Comparison of ENCODE assay signal across 8 cellular contexts in genomic region chrX:120468071-120468470, GRCh38. TPM values are rescaled to one million over a fixed set of nuclear protein-coding genes. Genes with fewer than 3 reads are reported as not detected.
DNase-seq lines count a peak whose midpoint lies in the region; ATAC-seq and TF ChIP-seq lines count a peak whose summit lies in the region.

No MANE protein-coding gene starts in this region.

- H3K4me3 ChIP-seq in SK-N-SH (ENCODE audit: low read depth in 2 of 2, low read length in 1 of 2) (peak overlapping the region; percentile 80 to 97), iPS-18a (ENCODE audit: low read length) (peak overlapping the region; percentile 77)

- DNase-seq in SK-N-SH (no peak), activated B cell treated with CpG ODN at 0.5 μM for 24 hours (no peak), substantia nigra (lab: John Stamatoyannopoulos, UW) (no peak), GM19238 (ENCODE audit: insufficient read length, low spot score) (no peak), sciatic nerve (ENCODE audit: low spot score) (no peak)

- no peaks in the 10 kb centered on the region for H3K9me2 ChIP-seq in SK-N-SH

- peak overlapping the region; percentile 86 for H3K27ac Mint-ChIP-seq in activated B cell treated with CpG ODN at 0.5 μM for 24 hours

- H3K27me3 ChIP-seq in SK-N-SH (ENCODE audit: insufficient read depth) = no peaks in the 10 kb centered on the region
- no peaks in the 10 kb centered on the region for H3K27me3 ChIP-seq in iPS-18a (ENCODE audit: control insufficient read depth, insufficient read depth, low read length)

- peak overlapping the region; percentile 94 for H3K4me3 Mint-ChIP-seq in activated B cell treated with CpG ODN at 0.5 μM for 24 hours

- H3K27ac ChIP-seq in SK-N-SH (ENCODE audit: low read depth in 2 of 2, low read length in 1 of 2) (peak overlapping the region in 1 of 2 experiments; percentile 90; a peak in 1 of 4 replicates), iPS-18a (ENCODE audit: low read length) (no peak overlapping the region), substantia nigra (ENCODE audit: low read depth, low read length, poor library complexity, severe bottlenecking) (peak overlapping the region; percentile 96)

- intact Hi-C loops in activated B cell treated with CpG ODN at 0.5 μM for 24 hours (cut with micrococcal nuclease) = loop anchor here (2.0 to 10.0 kb wide), 4 partner anchors 15 to 323 kb away; partner anchors contain the start of gene ZBTB33
- intact Hi-C loops in sciatic nerve (cut with DNase I) = no loop called here

- H3K27me3 Mint-ChIP-seq in activated B cell treated with CpG ODN at 0.5 μM for 24 hours = no peaks in the 10 kb centered on the region

- H3K4me1 ChIP-seq in SK-N-SH (ENCODE audit: control insufficient read depth in 1 of 2, insufficient read depth in 2 of 2, low read depth in 1 of 2, low read length in 1 of 2) (peaks cover 5 to 6% of the 10 kb centered on the region in 2 experiments; a peak in 2 of 4 replicates), iPS-18a (ENCODE audit: control insufficient read depth, low read depth, low read length) (no peaks in the 10 kb centered on the region)

- no peaks in the 10 kb centered on the region for H3K9me3 ChIP-seq in SK-N-SH
- H3K9me3 ChIP-seq in iPS-18a (ENCODE audit: control insufficient read depth, low read depth, low read length) = peaks cover 8% of the 10 kb centered on the region

- peaks cover 59% of the 10 kb centered on the region for H3K79me2 ChIP-seq in SK-N-SH (ENCODE audit: insufficient read depth)

- peaks cover 18% of the 10 kb centered on the region; the same call in 1 of the 2 replicates for H4K20me1 ChIP-seq in SK-N-SH (ENCODE audit: insufficient read depth)

- ATAC-seq in SK-N-SH treated with all-trans-retinoic acid at 6 μM for 48 hours (no peak), activated B cell treated with CpG ODN at 0.5 μM for 24 hours (ENCODE audit: low read depth) (no peak), HG02840 (IDR thresholded peaks at IDR 0.05; ENCODE audit: low FRiP score, unreplicated experiment) (no peak), sciatic nerve (no peak)

- CTCF ChIA-PET in SK-N-SH (lab: Yijun Ruan, JAX) (interaction anchor here (0.9 to 1.0 kb wide), 2 partner anchors 16 to 27 kb away, joined by 3 read pairs; no protein-coding TSS in a partner anchor), activated B cell treated with CpG ODN at 0.5 μM for 24 hours (lab: Charles Lee) (no interaction called here)

- H3K36me3 ChIP-seq in SK-N-SH (replicated peaks in 1 of 2; ENCODE audit: control insufficient read depth in 1 of 2, insufficient read depth in 2 of 2, low read length in 1 of 2) = no peaks in the 10 kb centered on the region
- H3K36me3 ChIP-seq in iPS-18a (ENCODE audit: control insufficient read depth, low read depth, low read length) = no peaks in the 10 kb centered on the region

- no peaks in the 10 kb centered on the region for H3K9me3 Mint-ChIP-seq in activated B cell treated with CpG ODN at 0.5 μM for 24 hours

- H3K9ac ChIP-seq in SK-N-SH (peak overlapping the region; percentile 97), iPS-18a (ENCODE audit: low read length) (peak overlapping the region; percentile 74)

- no peak overlapping the region for H2AFZ ChIP-seq in SK-N-SH (ENCODE audit: low read depth)

- WGBS in SK-N-SH (ENCODE audit: low lambda C conversion rate) = 28% methylated on average over 4 of the region's 4 CpGs

- TF ChIP-seq CTCF in SK-N-SH (IDR thresholded peaks at IDR 0.05) (no peak), activated B cell treated with CpG ODN at 0.5 μM for 24 hours (IDR thresholded peaks at IDR 0.05) (no peak)

- peak overlapping the region; percentile 90 for H3K4me2 ChIP-seq in SK-N-SH

- peaks cover 31% of the 10 kb centered on the region for H3K4me1 Mint-ChIP-seq in activated B cell treated with CpG ODN at 0.5 μM for 24 hours

- no peak for TF ChIP-seq EP300 in SK-N-SH (IDR thresholded peaks at IDR 0.05; ENCODE audit: borderline replicate concordance in 1 of 2, low read depth in 1 of 2, low read length in 1 of 2)

- POLR2A ChIA-PET in SK-N-SH (lab: Yijun Ruan, JAX) (interaction anchor here (1.0 to 1.6 kb wide), 3 partner anchors 18 to 159 kb away, joined by 3 to 6 read pairs (median 4); partner anchors contain the start of gene MCTS1), activated B cell treated with CpG ODN at 0.5 μM for 24 hours (lab: Charles Lee) (interaction anchor here (1.7 to 1.8 kb wide), 2 partner anchors 10 to 18 kb away, joined by 6 to 8 read pairs; no protein-coding TSS in a partner anchor)

- no peak for TF ChIP-seq RAD21 in SK-N-SH (IDR thresholded peaks at IDR 0.05; ENCODE audit: low read length)

- peaks cover 9% of the 10 kb centered on the region for H3K36me3 Mint-ChIP-seq in activated B cell treated with CpG ODN at 0.5 μM for 24 hours (ENCODE audit: low read depth)

- H3F3A ChIP-seq in SK-N-SH (replicated peaks; ENCODE audit: insufficient read depth) = no peaks in the 10 kb centered on the region

TF ChIP-seq in SK-N-SH, 30 proteins besides CTCF, POLR2A, EP300 and RAD21 (continues in another document):
- no peak for TF ChIP-seq PBX3 (IDR thresholded peaks at IDR 0.05)
- TF ChIP-seq MEF2A (IDR thresholded peaks at IDR 0.05; ENCODE audit: borderline replicate concordance, low read depth) = no peak
- TF ChIP-seq MXI1 (IDR thresholded peaks at IDR 0.05; ENCODE audit: low read depth, low read length) = no peak
- TF ChIP-seq NRF1 (IDR thresholded peaks at IDR 0.05; ENCODE audit: low read depth, low read length) = no peak
- TF ChIP-seq EZH2phosphoT487 (IDR thresholded peaks at IDR 0.05; ENCODE audit: borderline replicate concordance, low read depth) = no peak
- no peak for TF ChIP-seq FOXJ3 (CRISPR knock-in tag; IDR thresholded peaks at IDR 0.05)
- TF ChIP-seq FOXM1 (IDR thresholded peaks at IDR 0.05; ENCODE audit: low read depth) = no peak
- TF ChIP-seq RCOR1 (IDR thresholded peaks at IDR 0.05; ENCODE audit: low read length) = no peak
- no peak for TF ChIP-seq GATA2 (CRISPR knock-in tag; IDR thresholded peaks at IDR 0.05)
- no peak for TF ChIP-seq SIN3A (IDR thresholded peaks at IDR 0.05; ENCODE audit: borderline replicate concordance, low read depth, low read length)
- TF ChIP-seq TCF12 (IDR thresholded peaks at IDR 0.05) = no peak
- no peak for TF ChIP-seq NFIC (IDR thresholded peaks at IDR 0.05; ENCODE audit: borderline replicate concordance)
- no peak for TF ChIP-seq GABPA (IDR thresholded peaks at IDR 0.05; ENCODE audit: low read depth)
- TF ChIP-seq MAX (IDR thresholded peaks at IDR 0.05; ENCODE audit: low read depth) = no peak
- TF ChIP-seq RXRA (IDR thresholded peaks at IDR 0.05; ENCODE audit: borderline replicate concordance, low read depth) = no peak

TF ChIP-seq in SK-N-SH treated with all-trans-retinoic acid at 6 μM for 48 hours, 23 proteins besides CTCF, POLR2A, EP300 and RAD21 (continues in another document):
- no peak for TF ChIP-seq ZNF70 (CRISPR knock-in tag; IDR thresholded peaks at IDR 0.05)
- TF ChIP-seq GLIS3 (CRISPR knock-in tag; IDR thresholded peaks at IDR 0.05) = no peak
- no peak for TF ChIP-seq ESRRG (CRISPR knock-in tag; IDR thresholded peaks at IDR 0.05)
- no peak for TF ChIP-seq ZFP3 (CRISPR knock-in tag; IDR thresholded peaks at IDR 0.05)
- no peak for TF ChIP-seq ZC3H10 (CRISPR knock-in tag; IDR thresholded peaks at IDR 0.05)
- no peak for TF ChIP-seq ZFP30 (CRISPR knock-in tag; IDR thresholded peaks at IDR 0.05)
- TF ChIP-seq POU6F1 (CRISPR knock-in tag; IDR thresholded peaks at IDR 0.05; ENCODE audit: borderline replicate concordance, low read depth) = no peak
- TF ChIP-seq ISL1 (CRISPR knock-in tag; IDR thresholded peaks at IDR 0.05) = no peak
- no peak for TF ChIP-seq PATZ1 (CRISPR knock-in tag; IDR thresholded peaks at IDR 0.05; ENCODE audit: borderline replicate concordance)
- TF ChIP-seq ZNF565 (CRISPR knock-in tag; conservative IDR thresholded peaks at IDR 0.05; ENCODE audit: low read depth) = no peak
- no peak for TF ChIP-seq ARNTL (CRISPR knock-in tag; IDR thresholded peaks at IDR 0.05; ENCODE audit: borderline replicate concordance, low read depth)

RNA-seq across cellular contexts. Expression of gene LAMP2, which starts 1.0 kb away (rescaled TPM):
- 108 and 141 TPM in 2 replicates for polyA plus RNA-seq in SK-N-SH (2012; rRNA removed)
- polyA plus RNA-seq in SK-N-SH (2012; cell fraction: cytosol; rRNA removed) = 132 and 140 TPM in 2 replicates
- polyA plus RNA-seq in SK-N-SH (2012; cell fraction: nucleus; rRNA removed) = 43.3 and 103 TPM in 2 replicates
- total RNA-seq in activated B cell treated with CpG ODN at 0.5 μM for 24 hours (29.7 and 32.6 TPM in 2 replicates), sciatic nerve (116 TPM)
